Comparison of ENCODE assay signal across 8 cellular contexts in the genomic region with DNA sequence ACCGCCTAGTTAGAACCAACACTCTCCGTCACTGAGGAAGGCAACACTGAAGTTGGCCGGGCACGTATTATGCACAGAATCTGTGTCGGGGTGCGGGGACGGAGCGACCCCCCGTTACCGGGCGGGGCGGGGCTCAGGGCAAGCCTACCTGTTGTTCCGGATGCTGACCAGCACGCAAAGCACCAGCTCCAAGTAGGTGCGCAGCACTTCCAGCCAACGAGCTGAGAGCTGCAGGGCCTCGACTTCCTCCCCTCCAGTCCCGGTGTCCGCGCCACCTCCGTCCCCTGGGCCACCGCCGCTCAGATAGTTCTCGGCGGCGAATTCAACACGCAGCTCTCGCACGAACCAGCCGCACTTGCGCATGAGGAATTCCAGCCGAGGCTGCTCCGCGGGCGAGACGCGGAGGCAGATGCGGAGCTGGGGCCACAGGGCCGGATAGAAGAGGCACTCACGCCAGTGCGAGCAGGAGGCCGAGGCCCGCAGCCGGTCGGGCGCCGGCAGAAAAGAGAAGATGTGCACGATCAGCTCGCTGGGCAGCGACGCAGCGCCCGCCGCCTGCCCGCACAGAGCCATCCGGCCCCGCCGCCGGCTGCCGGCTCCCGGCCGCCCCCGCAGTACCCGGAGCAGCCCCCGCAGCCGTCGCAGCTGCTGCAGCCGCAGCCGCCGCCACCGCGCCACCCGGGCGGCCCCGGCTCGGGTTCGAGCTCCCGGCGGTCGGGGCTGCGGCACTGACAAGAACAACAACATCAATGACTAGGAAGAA. TPM values are rescaled to one million over a fixed set of nuclear protein-coding genes. Genes with fewer than 3 reads are reported as not detected.
DNase-seq lines count a peak whose midpoint lies in the region; ATAC-seq and TF ChIP-seq lines count a peak whose summit lies in the region.

No MANE protein-coding gene starts in this region.

- H4K20me1 ChIP-seq in KMS-11 (ENCODE audit: insufficient read depth) = no peaks in the 10 kb centered on the region

- peak overlapping the region; percentile 80 for H3K4me2 ChIP-seq in KMS-11

- TF ChIP-seq POLR2A in GM10847 (IDR thresholded peaks at IDR 0.05; ENCODE audit: extremely low read depth, insufficient read length) = peak; percentile 55

- H3K4me3 ChIP-seq in KMS-11 (IDR thresholded peaks at IDR 0.05; ENCODE audit: insufficient read depth, low read depth, low read length) = no peak overlapping the region
- H3K4me3 ChIP-seq in mesodermal cell (ENCODE audit: extremely low read depth, insufficient read depth, low read length, poor library complexity, severe bottlenecking) = peak overlapping the region; percentile 70

- H3K79me2 ChIP-seq in KMS-11 (ENCODE audit: insufficient read depth, low read depth) = peaks cover 49% of the 10 kb centered on the region

- H3K36me3 ChIP-seq in KMS-11 (ENCODE audit: insufficient read depth) (no peaks in the 10 kb centered on the region), mesodermal cell (ENCODE audit: control insufficient read depth, insufficient read depth, low read length) (no peaks in the 10 kb centered on the region)

- 0% methylated on average over 59 to 73 of the region's 81 CpGs for WGBS in mesodermal cell (ENCODE audit: insufficient coverage in 2 of 2), 2 experiments

- DNase-seq in activated CD4-positive, alpha-beta T cell treated with anti-CD3 and anti-CD28 coated beads, Interleukin-2, amount 50 U/mL, for 24 hours (ENCODE audit: low read depth in 1 of 2, low spot score in 1 of 2) = peak; percentile 13 to 26
- peak; percentile 38 for DNase-seq in effector CD4-positive, alpha-beta T cell
- peak; percentile 20 to 25 for DNase-seq in stimulated activated CD8-positive, alpha-beta memory T cell treated with anti-CD3 and anti-CD28 coated beads, Interleukin-2, amount 100 ng/mL, for 48 hours (ENCODE audit: low read depth in 2 of 2)
- no peak for DNase-seq in GOT3 (lab: John Stamatoyannopoulos, UW)

- no peaks in the 10 kb centered on the region for H3K27me3 ChIP-seq in KMS-11 (ENCODE audit: insufficient read depth, low read depth)

- H3K9me3 ChIP-seq in mesodermal cell (ENCODE audit: control insufficient read depth, low read length) = no peaks in the 10 kb centered on the region

- TF ChIP-seq CTCF in KMS-11 (conservative IDR thresholded peaks at IDR 0.05; ENCODE audit: low read depth, low read length) = no peak

- H3K4me1 ChIP-seq in KMS-11 (ENCODE audit: low read depth, poor library complexity, severe bottlenecking) (peaks cover 28% of the 10 kb centered on the region), mesodermal cell (ENCODE audit: control insufficient read depth, insufficient read depth, low read length, poor library complexity, severe bottlenecking) (peaks cover 3% of the 10 kb centered on the region)

- peak; percentile 30 for ATAC-seq in GM21723 (IDR thresholded peaks at IDR 0.05; ENCODE audit: unreplicated experiment)

- peak overlapping the region; percentile 90 for H3K9ac ChIP-seq in KMS-11

- H3K27ac ChIP-seq in KMS-11 = peak overlapping the region; percentile 91
- peak overlapping the region; percentile 100 for H3K27ac ChIP-seq in mesodermal cell (ENCODE audit: low read depth, low read length, severe bottlenecking)

- H2AFZ ChIP-seq in KMS-11 (ENCODE audit: low read depth) = peak overlapping the region; percentile 68

RNA-seq across cellular contexts. Expression of gene FBXO33, which starts 0.6 kb away (rescaled TPM):
- 10.8 TPM for polyA plus RNA-seq in mesodermal cell (2013, experiment 1 of 2)
- 11.9 TPM for polyA plus RNA-seq in mesodermal cell (2013, experiment 2 of 2)
